In the genomic region with DNA sequence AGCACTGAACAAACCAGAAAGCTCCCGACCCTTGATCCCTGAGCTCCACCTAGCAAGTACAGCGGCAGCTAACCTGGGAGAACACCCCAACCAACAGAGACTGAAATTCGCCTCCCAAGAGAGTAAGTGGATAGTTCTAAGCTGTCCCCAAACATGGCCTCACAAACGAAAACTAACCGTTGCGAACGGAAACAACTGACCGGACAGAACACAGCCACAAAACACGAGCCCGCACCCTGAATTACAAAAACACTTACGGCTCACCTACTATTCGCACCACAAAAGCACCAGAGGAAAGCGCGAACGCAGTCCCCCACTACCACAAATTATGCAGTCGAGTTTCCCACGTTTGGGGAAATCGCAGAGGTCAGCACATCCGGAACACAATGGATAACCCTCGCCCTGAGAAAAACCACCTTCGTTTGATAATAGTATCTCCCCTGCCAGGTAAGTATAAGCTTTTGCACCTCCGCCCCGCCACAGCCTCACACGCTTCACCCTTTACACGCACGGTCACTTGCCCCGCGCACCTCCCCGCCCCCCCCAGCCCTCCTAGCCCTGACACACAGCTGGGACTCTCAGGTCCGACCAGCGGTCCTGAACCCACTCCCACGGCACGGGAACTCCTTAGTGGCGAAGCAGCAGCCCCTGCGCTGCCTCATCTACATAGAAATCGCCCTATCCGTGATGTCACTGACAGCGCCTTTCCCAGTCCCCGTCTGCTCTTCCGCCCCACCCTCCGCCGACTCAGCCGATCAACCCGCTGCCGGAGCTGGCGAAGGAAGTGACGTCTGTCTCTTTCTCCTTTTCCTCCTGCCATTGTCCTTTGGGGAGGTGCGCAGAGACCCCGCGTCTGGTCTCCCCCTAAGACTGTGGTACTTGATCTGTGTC, we compare ENCODE assay signal across 9 cellular contexts. TPM values are rescaled to one million over a fixed set of nuclear protein-coding genes. Genes with fewer than 3 reads are reported as not detected.
DNase-seq lines count a peak whose midpoint lies in the region; ATAC-seq and TF ChIP-seq lines count a peak whose summit lies in the region.
"Not testable (repeated sequence)": the region's sequence is repeated elsewhere in the genome, so short reads cannot be mapped to it uniquely, and the experiment has no call there.
"Had no signal": no experiment of that assay in that cellular context is flagged by ENCODE, and none has a peak within 500 bp of the region (broad histone marks: within the 10 kb centered on the region; RNA-seq: fewer than 3 reads in every experiment).

No MANE protein-coding gene starts in this region.

- peak; percentile 84 to 93 for ATAC-seq in stimulated activated naive B cell treated with anti-CD40 and anti-IgM and Interleukin-4, amounts not matched to agents 10 μg/mL and 1 μg/mL and 100 μg/mL, for 72 hours (replicated peaks)

- H3K9ac ChIP-seq in neural progenitor cell: peak overlapping the region; percentile 68

- peak overlapping the region; percentile 93 for H3K27ac ChIP-seq in neural progenitor cell

- not testable (repeated sequence) for H3K4me3 ChIP-seq in fibroblast of mammary gland (ENCODE audit: control insufficient read depth, low read depth, low read length)
- peak overlapping the region; percentile 37 for H3K4me3 ChIP-seq in neural progenitor cell

- H3K27ac Mint-ChIP-seq in neural progenitor cell: peak overlapping the region; percentile 99
- H3K27ac Mint-ChIP-seq in stimulated activated naive B cell treated with anti-CD40 and anti-IgM and Interleukin-4, amounts not matched to agents 10 μg/mL and 1 μg/mL and 100 μg/mL, for 72 hours: not testable (repeated sequence)

- H3F3A ChIP-seq in neural progenitor cell (ENCODE audit: low read depth): not testable (repeated sequence)

- not testable (repeated sequence) for H3K4me1 ChIP-seq in neural progenitor cell

- H3K36me3 ChIP-seq in neural progenitor cell: not testable (repeated sequence)

- peak overlapping the region; percentile 67 for H3K4me2 ChIP-seq in neural progenitor cell

- H3K9me3 Mint-ChIP-seq in neural progenitor cell; stimulated activated naive B cell treated with anti-CD40 and anti-IgM and Interleukin-4, amounts not matched to agents 10 μg/mL and 1 μg/mL and 100 μg/mL, for 72 hours: not testable (repeated sequence)

- TF ChIP-seq CTCF in fibroblast of mammary gland (conservative IDR thresholded peaks at IDR 0.05; ENCODE audit: control insufficient read depth, insufficient read depth, low read depth, low read length); neural progenitor cell (IDR thresholded peaks at IDR 0.05): not testable (repeated sequence)

- H3K27me3 Mint-ChIP-seq in neural progenitor cell (ENCODE audit: insufficient read depth, low read depth); stimulated activated naive B cell treated with anti-CD40 and anti-IgM and Interleukin-4, amounts not matched to agents 10 μg/mL and 1 μg/mL and 100 μg/mL, for 72 hours: not testable (repeated sequence)

- not testable (repeated sequence) for H3K9me3 ChIP-seq in neural progenitor cell (ENCODE audit: low read depth)

- DNase-seq in ELF-1 (ENCODE audit: low read depth, low spot score): peak; percentile 97
- DNase-seq in HCEC 1CT: peak; percentile 95
- DNase-seq in NCI-H1048 (lab: John Stamatoyannopoulos, UW): peak; percentile 8
- peak; percentile 86 for DNase-seq in SK-N-DZ (ENCODE audit: low spot score)
- peak; percentile 77 for DNase-seq in activated effector memory CD4-positive, alpha-beta T cell treated with Interleukin-2 at 50 U/mL for 16 hours
- DNase-seq in fibroblast of mammary gland (ENCODE audit: low read depth): peak; percentile 93
- DNase-seq in neural progenitor cell (ENCODE audit: low spot score): peak; percentile 90
- not testable (repeated sequence) for DNase-seq in stimulated activated naive B cell treated with anti-CD40 and anti-IgM and Interleukin-4, amounts not matched to agents 10 μg/mL and 1 μg/mL and 100 μg/mL, for 72 hours

- not testable (repeated sequence) for H3K27me3 ChIP-seq in neural progenitor cell

- not testable (repeated sequence) for H3K36me3 Mint-ChIP-seq in neural progenitor cell; stimulated activated naive B cell treated with anti-CD40 and anti-IgM and Interleukin-4, amounts not matched to agents 10 μg/mL and 1 μg/mL and 100 μg/mL, for 72 hours

- peak overlapping the region; percentile 83 for H3K4me3 Mint-ChIP-seq in neural progenitor cell
- peak overlapping the region in 1 of 2 donors; percentile 84 for H3K4me3 Mint-ChIP-seq in stimulated activated naive B cell treated with anti-CD40 and anti-IgM and Interleukin-4, amounts not matched to agents 10 μg/mL and 1 μg/mL and 100 μg/mL, for 72 hours

- H4K20me1 ChIP-seq in neural progenitor cell (ENCODE audit: low read depth): not testable (repeated sequence)

- H2AFZ ChIP-seq in neural progenitor cell (replicated peaks): not testable (repeated sequence)

- H3K79me2 ChIP-seq in neural progenitor cell (ENCODE audit: low read depth): not testable (repeated sequence)

- H3K4me1 Mint-ChIP-seq in neural progenitor cell: peaks cover 11% of the 10 kb centered on the region
- H3K4me1 Mint-ChIP-seq in stimulated activated naive B cell treated with anti-CD40 and anti-IgM and Interleukin-4, amounts not matched to agents 10 μg/mL and 1 μg/mL and 100 μg/mL, for 72 hours: peaks cover 0 to 22% of the 10 kb centered on the region in 2 donors

RNA-seq across cellular contexts. Expression of a gene that starts 38.8 kb away (rescaled TPM):
- not detected in 2 replicates for polyA plus RNA-seq in SK-N-DZ (2014; cell fraction: cytosol; rRNA removed)
- polyA plus RNA-seq in SK-N-DZ (2014; cell fraction: nucleus; rRNA removed): not detected in 2 replicates
- total RNA-seq in neural progenitor cell (ENCODE audit: low replicate concordance): not detected in 2 replicates
- total RNA-seq: uterus had no signal
